24 cellular contexts compared by ENCODE assay signal in genomic region chr10:47073967-47074366, GRCh38.
DNase-seq lines count a peak whose midpoint lies in the region; ATAC-seq, FAIRE-seq and TF ChIP-seq lines count a peak whose summit lies in the region.
"Had no signal": no experiment of that assay in that cellular context is flagged by ENCODE, and none has a peak within 500 bp of the region (broad histone marks: within the 10 kb centered on the region; RNA-seq: fewer than 3 reads in every experiment).

No MANE protein-coding gene starts in this region.

- no peak overlapping the region for H3K27ac Mint-ChIP-seq in endodermal cell
- H3K27ac Mint-ChIP-seq: CD14-positive monocyte; CD4-positive, alpha-beta T cell; CD8-positive, alpha-beta memory T cell; H9 had no signal

- POLR2A ChIA-PET in HepG2 (lab: Yijun Ruan, JAX) = no interaction called here

- H3K9me3 Mint-ChIP-seq in endodermal cell = no peaks in the 10 kb centered on the region
- H3K9me3 Mint-ChIP-seq: CD4-positive, alpha-beta T cell; CD8-positive, alpha-beta memory T cell; H9 had no signal

- no peaks in the 10 kb centered on the region for H3K9me3 ChIP-seq in HepG2 (ENCODE audit: low read length)
- no peaks in the 10 kb centered on the region for H3K9me3 ChIP-seq in right lobe of liver
- no peaks in the 10 kb centered on the region for H3K9me3 ChIP-seq in endodermal cell (ENCODE audit: control insufficient read depth, low read length)
- no peaks in the 10 kb centered on the region for H3K9me3 ChIP-seq in keratinocyte (ENCODE audit: control insufficient read depth, low read depth, low read length)
- no peaks in the 10 kb centered on the region for H3K9me3 ChIP-seq in transverse colon
- no peaks in the 10 kb centered on the region for H3K9me3 ChIP-seq in sigmoid colon
- H3K9me3 ChIP-seq: BE2C had no signal

- H4K20me1 ChIP-seq in HepG2 (ENCODE audit: insufficient read depth, low read length) = no peaks in the 10 kb centered on the region
- H4K20me1 ChIP-seq in keratinocyte (ENCODE audit: control insufficient read depth, extremely low read depth, insufficient read depth, low read length) = no peaks in the 10 kb centered on the region
- H4K20me1 ChIP-seq: BLaER1 treated with 17β-estradiol and CSF1 and Interleukin-3, amounts not matched to agents 10 nM and 100 nM had no signal

- in situ Hi-C loops in HepG2 (cut with HindIII; ENCODE audit: extremely low pct_ligation_motif_present, low pct_unique_long_range_greater_than_20kb) (no loop called here), transverse colon (cut with MboI; ENCODE audit: low pct_ligation_motif_present in 1 of 4, low pct_unique_long_range_greater_than_20kb in 1 of 4, low sequenced_read_pairs in 3 of 4) (no loop called here)

- FAIRE-seq in HepG2 (lab: Jason Lieb, UNC) = no peak
- FAIRE-seq in keratinocyte (lab: Jason Lieb, UNC) = peak; percentile 76
- FAIRE-seq: D721Med, GM12891 had no signal

- no peaks in the 10 kb centered on the region for H3K36me3 ChIP-seq in HepG2 (replicated peaks in 1 of 2; ENCODE audit: control insufficient read depth in 1 of 2, insufficient read depth in 2 of 2, low read length in 2 of 2)
- no peaks in the 10 kb centered on the region for H3K36me3 ChIP-seq in right lobe of liver
- H3K36me3 ChIP-seq in endodermal cell (ENCODE audit: control insufficient read depth, insufficient read depth, low read length) = no peaks in the 10 kb centered on the region
- no peaks in the 10 kb centered on the region for H3K36me3 ChIP-seq in keratinocyte (ENCODE audit: control insufficient read depth in 2 of 2, extremely low read depth in 1 of 2, insufficient read depth in 2 of 2, low read length in 2 of 2)
- H3K36me3 ChIP-seq in transverse colon = no peaks in the 10 kb centered on the region
- no peaks in the 10 kb centered on the region for H3K36me3 ChIP-seq in sigmoid colon
- H3K36me3 ChIP-seq: BE2C; BLaER1 treated with 17β-estradiol and CSF1 and Interleukin-3, amounts not matched to agents 10 nM and 100 nM had no signal

- no TSS peak for BruUV-seq in HepG2 (replicated peaks; lab: Mats Ljungman, UMichigan)

- DNase-seq in HepG2 (ENCODE audit: low spot score) (no peak), right lobe of liver (no peak), endodermal cell (peak; percentile 1), keratinocyte (ENCODE audit: low read depth, low spot score) (no peak), coronary artery (ENCODE audit: low spot score) (no peak), transverse colon (no peak), sigmoid colon (no peak)
- DNase-seq: ACHN; AML-193; BE2C; CD4-positive, alpha-beta T cell; CD8-positive, alpha-beta memory T cell; DMS 273 treated with DMSO at 0.1 percent for 48 hours; DMS79; EL; GDM1; GOT3; H9 had no signal

- ATAC-seq in HepG2 (no peak), right lobe of liver (no peak)
- ATAC-seq: HCT116 had no signal

- no peak for TF ChIP-seq RAD21 in HepG2 (CRISPR knock-in tag; IDR thresholded peaks at IDR 0.05)

- under 1% methylated on average over 3 of the region's 3 CpGs for WGBS in HepG2 (ENCODE audit: low lambda C conversion rate)
- WGBS in right lobe of liver (ENCODE audit: insufficient coverage, low coverage, low lambda C conversion rate, missing lambda C conversion rate) = 53% methylated on average over 3 of the region's 3 CpGs
- WGBS in endodermal cell (ENCODE audit: insufficient coverage in 1 of 2, insufficient read length in 1 of 2), 2 experiments = 91 to 100% methylated on average over 1 to 3 of the region's 3 CpGs
- 69 to 70% methylated on average over 1 to 3 of the region's 3 CpGs for WGBS in transverse colon (ENCODE audit: low coverage in 1 of 2), 2 donors
- 66 to 84% methylated on average over 3 of the region's 3 CpGs for WGBS in sigmoid colon, 2 donors

- TF ChIP-seq CTCF in HepG2 (CRISPR knock-in tag; IDR thresholded peaks at IDR 0.05) (no peak), right lobe of liver (IDR thresholded peaks at IDR 0.05) (no peak), endodermal cell (conservative IDR thresholded peaks at IDR 0.05) (no peak), keratinocyte (optimal IDR thresholded peaks at IDR 0.05 in 1 of 3, IDR thresholded peaks at IDR 0.05 in 1 of 3, conservative IDR thresholded peaks at IDR 0.05 in 1 of 3; ENCODE audit: extremely low read depth in 1 of 3, insufficient read depth in 2 of 3, low read length in 3 of 3) (no peak), coronary artery (IDR thresholded peaks at IDR 0.05) (no peak), transverse colon (IDR thresholded peaks at IDR 0.05) (no peak), sigmoid colon (IDR thresholded peaks at IDR 0.05) (no peak)

- H3K4me1 ChIP-seq in HepG2 (ENCODE audit: insufficient read depth, low read length) = no peaks in the 10 kb centered on the region
- no peaks in the 10 kb centered on the region for H3K4me1 ChIP-seq in right lobe of liver
- no peaks in the 10 kb centered on the region for H3K4me1 ChIP-seq in endodermal cell (ENCODE audit: control insufficient read depth, insufficient read depth, low read length)
- no peaks in the 10 kb centered on the region for H3K4me1 ChIP-seq in keratinocyte (ENCODE audit: control insufficient read depth, extremely low read depth, insufficient read depth, low read length)
- H3K4me1 ChIP-seq in transverse colon = no peaks in the 10 kb centered on the region
- H3K4me1 ChIP-seq in sigmoid colon = no peaks in the 10 kb centered on the region
- H3K4me1 ChIP-seq: BE2C had no signal

- dilution Hi-C loops in keratinocyte (cut with MboI; ENCODE audit: extremely low pct_ligation_motif_present, low sequenced_read_pairs) = no loop called here

- intact Hi-C loops in HepG2 (cut with micrococcal nuclease; ENCODE audit: unreplicated experiment) = no loop called here
- intact Hi-C loops in right lobe of liver (cut with DNase I) = no loop called here
- intact Hi-C loops in transverse colon (cut with DNase I; ENCODE audit: low total_unique reads) = no loop called here
- intact Hi-C loops in sigmoid colon (cut with DNase I) = no loop called here

- H3K36me3 Mint-ChIP-seq in endodermal cell (ENCODE audit: low read depth) = no peaks in the 10 kb centered on the region
- H3K36me3 Mint-ChIP-seq: CD14-positive monocyte; CD8-positive, alpha-beta memory T cell had no signal

- no peak overlapping the region for H3K4me2 ChIP-seq in HepG2 (ENCODE audit: low read depth, low read length)
- no peak overlapping the region for H3K4me2 ChIP-seq in keratinocyte (ENCODE audit: control insufficient read depth, extremely low read depth, insufficient read depth, low read depth, low read length)
- H3K4me2 ChIP-seq: BLaER1 treated with 17β-estradiol and CSF1 and Interleukin-3, amounts not matched to agents 10 nM and 100 nM had no signal

- H2AFZ ChIP-seq in HepG2 (ENCODE audit: low read length) (no peak overlapping the region), keratinocyte (ENCODE audit: control insufficient read depth, low read length) (no peak overlapping the region)

- no peak overlapping the region for H3K27ac ChIP-seq in HepG2 (ENCODE audit: extremely low read length, insufficient read depth, low read length)
- H3K27ac ChIP-seq in right lobe of liver = no peak overlapping the region
- no peak overlapping the region for H3K27ac ChIP-seq in endodermal cell (ENCODE audit: low read depth, low read length)
- no peak overlapping the region for H3K27ac ChIP-seq in keratinocyte (ENCODE audit: control insufficient read depth, insufficient read depth, low read length)
- no peak overlapping the region for H3K27ac ChIP-seq in coronary artery
- H3K27ac ChIP-seq in transverse colon = no peak overlapping the region
- no peak overlapping the region for H3K27ac ChIP-seq in sigmoid colon
- H3K27ac ChIP-seq: 22Rv1; BLaER1 treated with 17β-estradiol and CSF1 and Interleukin-3, amounts not matched to agents 10 nM and 100 nM had no signal

- TF ChIP-seq EP300 in HepG2 (IDR thresholded peaks at IDR 0.05; ENCODE audit: low read depth in 2 of 2, low read length in 2 of 2) (no peak), HepG2 (CRISPR knock-in tag; IDR thresholded peaks at IDR 0.05; ENCODE audit: borderline replicate concordance) (no peak), transverse colon (IDR thresholded peaks at IDR 0.05; ENCODE audit: low read depth) (no peak), sigmoid colon (IDR thresholded peaks at IDR 0.05) (no peak)

- H3K9me1 ChIP-seq in keratinocyte (ENCODE audit: control insufficient read depth, extremely low read depth, insufficient read depth, low read length) = no peaks in the 10 kb centered on the region

- H3K9ac ChIP-seq in HepG2 (ENCODE audit: insufficient read depth, low read depth, low read length) (no peak overlapping the region), endodermal cell (ENCODE audit: extremely low read depth, low read length, poor library complexity, severe bottlenecking) (no peak overlapping the region), keratinocyte (ENCODE audit: control insufficient read depth, extremely low read depth, insufficient read depth, low read length) (no peak overlapping the region)
- H3K9ac ChIP-seq: BLaER1 treated with 17β-estradiol and CSF1 and Interleukin-3, amounts not matched to agents 10 nM and 100 nM had no signal

- H3K27me3 ChIP-seq in HepG2 (ENCODE audit: control insufficient read depth in 1 of 2, insufficient read depth in 2 of 2, low read length in 2 of 2) = peaks cover 1 to 39% of the 10 kb centered on the region in 2 experiments; a peak in 3 of 5 replicates
- no peaks in the 10 kb centered on the region for H3K27me3 ChIP-seq in right lobe of liver
- no peaks in the 10 kb centered on the region for H3K27me3 ChIP-seq in endodermal cell (ENCODE audit: control insufficient read depth, insufficient read depth, low read length, poor library complexity, severe bottlenecking)
- peaks cover 10% of the 10 kb centered on the region for H3K27me3 ChIP-seq in keratinocyte (ENCODE audit: control insufficient read depth, extremely low read depth, insufficient read depth, low read length)
- H3K27me3 ChIP-seq in transverse colon = peaks cover 5% of the 10 kb centered on the region
- H3K27me3 ChIP-seq in sigmoid colon = no peaks in the 10 kb centered on the region
- H3K27me3 ChIP-seq: BE2C; BLaER1 treated with 17β-estradiol and CSF1 and Interleukin-3, amounts not matched to agents 10 nM and 100 nM had no signal

- no peak for TF ChIP-seq POLR2A in HepG2 (IDR thresholded peaks at IDR 0.05; ENCODE audit: insufficient read depth in 1 of 2, low read depth in 2 of 2, low read length in 2 of 2)
- TF ChIP-seq POLR2A in right lobe of liver (IDR thresholded peaks at IDR 0.05) = no peak
- no peak for TF ChIP-seq POLR2A in transverse colon (IDR thresholded peaks at IDR 0.05)
- no peak for TF ChIP-seq POLR2A in sigmoid colon (IDR thresholded peaks at IDR 0.05)

- no peaks in the 10 kb centered on the region for H3K79me2 ChIP-seq in HepG2 (ENCODE audit: insufficient read depth, low read length)
- H3K79me2 ChIP-seq in keratinocyte (ENCODE audit: control insufficient read depth, insufficient read depth, low read length) = no peaks in the 10 kb centered on the region

- H3K4me1 Mint-ChIP-seq in endodermal cell = no peaks in the 10 kb centered on the region
- H3K4me1 Mint-ChIP-seq: H9 had no signal

- CTCF ChIA-PET in HepG2 (lab: Yijun Ruan, JAX; ENCODE audit: low intra/inter-chr PET ratio, low total read pairs) = no interaction called here

- H3K27me3 Mint-ChIP-seq in endodermal cell (ENCODE audit: insufficient read depth) = peaks cover 13% of the 10 kb centered on the region
- H3K27me3 Mint-ChIP-seq: CD4-positive, alpha-beta T cell had no signal

- H3K4me3 Mint-ChIP-seq in endodermal cell = no peak overlapping the region
- H3K4me3 Mint-ChIP-seq: CD14-positive monocyte; CD4-positive, alpha-beta T cell; CD8-positive, alpha-beta memory T cell; H9 had no signal

- H3K4me3 ChIP-seq in HepG2 (replicated peaks in 1 of 3; ENCODE audit: insufficient read depth in 1 of 3, low read depth in 2 of 3, low read length in 3 of 3) (no peak overlapping the region), right lobe of liver (no peak overlapping the region), endodermal cell (ENCODE audit: low read length) (no peak overlapping the region), keratinocyte (ENCODE audit: control insufficient read depth in 2 of 3, extremely low read depth in 1 of 3, insufficient read depth in 2 of 3, low read depth in 1 of 3, low read length in 3 of 3) (no peak overlapping the region), coronary artery (no peak overlapping the region), transverse colon (no peak overlapping the region), sigmoid colon (no peak overlapping the region)
- H3K4me3 ChIP-seq: BLaER1 treated with 17β-estradiol and CSF1 and Interleukin-3, amounts not matched to agents 10 nM and 100 nM had no signal
